10 cellular contexts compared by ENCODE assay signal in the genomic region with DNA sequence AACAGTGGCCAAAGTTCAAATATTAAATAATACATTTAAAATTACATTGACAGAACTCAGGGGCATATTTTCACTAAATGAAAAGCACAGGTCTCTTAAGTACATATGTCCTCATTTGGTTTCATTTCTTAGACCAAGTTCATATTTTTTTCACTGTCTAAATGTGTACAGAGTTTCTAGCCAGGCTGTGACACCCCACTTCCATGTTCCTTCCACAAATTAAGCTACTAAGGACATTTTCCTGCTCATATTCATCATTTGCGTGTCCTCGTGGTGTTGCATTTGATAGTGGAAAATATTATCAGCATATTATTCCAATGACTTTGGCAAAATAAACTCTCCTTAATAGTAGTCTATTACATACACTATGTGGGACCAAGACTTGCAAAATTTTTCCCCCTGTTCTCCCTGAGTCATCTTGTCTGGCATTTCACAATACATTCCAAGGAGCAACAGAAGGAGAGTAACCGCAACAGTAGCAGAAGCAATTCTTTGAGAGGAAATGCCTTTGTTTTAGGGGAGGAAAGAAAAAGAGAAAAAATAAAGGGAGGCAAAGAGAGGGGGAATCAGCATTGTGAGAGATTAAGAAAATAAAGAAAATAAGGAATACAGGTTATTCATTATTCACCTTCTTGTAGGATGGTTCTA.
DNase-seq lines count a peak whose midpoint lies in the region; ATAC-seq, FAIRE-seq and TF ChIP-seq lines count a peak whose summit lies in the region.
"Had no signal": no experiment of that assay in that cellular context is flagged by ENCODE, and none has a peak within 500 bp of the region (broad histone marks: within the 10 kb centered on the region; RNA-seq: fewer than 3 reads in every experiment).

No MANE protein-coding gene starts in this region.

- H4K91ac ChIP-seq in trophoblast cell (ENCODE audit: low read depth, low read length) = no peak overlapping the region

- H4K8ac ChIP-seq in trophoblast cell (ENCODE audit: low read depth, low read length) = no peak overlapping the region

- H3K4me3 Mint-ChIP-seq in Calu3 (ENCODE audit: low read depth, unreplicated experiment) = no peak overlapping the region
- H3K4me3 Mint-ChIP-seq: nephron had no signal

- no peak overlapping the region for H4K12ac ChIP-seq in trophoblast cell (ENCODE audit: low read depth, low read length)

- FAIRE-seq in RCC 7860 (lab: Jason Lieb, UNC) = peak; percentile 68

- H3K9me3 ChIP-seq in trophoblast cell (ENCODE audit: insufficient read depth, low read depth, low read length) = no peaks in the 10 kb centered on the region

- intact Hi-C loops in Calu3 (cut with micrococcal nuclease; ENCODE audit: unreplicated experiment) = loop anchor here (2.0 kb wide), 1 partner anchor 72 kb away; no protein-coding TSS in a partner anchor

- H2AK5ac ChIP-seq in trophoblast cell (ENCODE audit: low read length) = no peak overlapping the region

- no peak overlapping the region for H3K4ac ChIP-seq in trophoblast cell (ENCODE audit: low read depth, low read length)

- no peak overlapping the region for H3K18ac ChIP-seq in trophoblast cell (ENCODE audit: low read length)

- ATAC-seq in GM18909 (IDR thresholded peaks at IDR 0.05; ENCODE audit: poor library complexity, unreplicated experiment) = no peak

- no peak overlapping the region for H3K9ac ChIP-seq in trophoblast cell (ENCODE audit: low read length)

- H3K27me3 Mint-ChIP-seq in Calu3 (ENCODE audit: unreplicated experiment) = no peaks in the 10 kb centered on the region

- H3K4me3 ChIP-seq in fibroblast of mammary gland (ENCODE audit: control insufficient read depth, low read depth, low read length) = no peak overlapping the region
- H3K4me3 ChIP-seq in trophoblast cell (ENCODE audit: low read depth, low read length) = no peak overlapping the region

- no peak overlapping the region for H2AFZ ChIP-seq in trophoblast cell (ENCODE audit: insufficient read depth, low read length, poor library complexity)

- no peaks in the 10 kb centered on the region for H3K27me3 ChIP-seq in trophoblast cell (ENCODE audit: insufficient read depth, low read length)

- H3K4me1 Mint-ChIP-seq in Calu3 (ENCODE audit: low read depth, unreplicated experiment) = peaks cover 16% of the 10 kb centered on the region

- no TSS peak for BruUV-seq in Calu3 (replicated peaks; lab: Mats Ljungman, UMichigan)

- H2BK12ac ChIP-seq in trophoblast cell (ENCODE audit: low read length) = peak overlapping the region; percentile 49

- peak overlapping the region; percentile 89 for H3K27ac ChIP-seq in trophoblast cell (ENCODE audit: low read depth, low read length)

- no peaks in the 10 kb centered on the region for H3K9me3 Mint-ChIP-seq in Calu3 (ENCODE audit: low read depth, unreplicated experiment)
- H3K9me3 Mint-ChIP-seq: nephron had no signal

- no peak overlapping the region for H3K4me2 ChIP-seq in trophoblast cell (ENCODE audit: low read length)

- H3K79me1 ChIP-seq in trophoblast cell (ENCODE audit: low read length) = peaks cover 10% of the 10 kb centered on the region

- H3K14ac ChIP-seq in trophoblast cell (ENCODE audit: low read length) = no peak overlapping the region

- TF ChIP-seq CTCF in Calu3 (IDR thresholded peaks at IDR 0.05; ENCODE audit: unreplicated experiment) (no peak), fibroblast of mammary gland (conservative IDR thresholded peaks at IDR 0.05; ENCODE audit: control insufficient read depth, insufficient read depth, low read depth, low read length) (no peak)

- no peak overlapping the region for H2BK5ac ChIP-seq in trophoblast cell (ENCODE audit: low read depth, low read length, poor library complexity)

- no peak overlapping the region for H3K27ac Mint-ChIP-seq in Calu3 (ENCODE audit: unreplicated experiment)

- DNase-seq in Calu3 (peak; percentile 4), RCC 7860 (ENCODE audit: low spot score) (peak; percentile 13), fibroblast of mammary gland (ENCODE audit: low read depth) (peak; percentile 95), trophoblast cell (peak; percentile 10 to 33), NCI-H2107 treated with DMSO at 0.1 percent for 48 hours (lab: John Stamatoyannopoulos, UW; ENCODE audit: unreplicated experiment) (no peak)
- no peak for DNase-seq in activated effector memory CD4-positive, alpha-beta T cell treated with Interleukin-2 at 50 U/mL for 16 hours
- DNase-seq in activated CD4-positive, CD25-positive, alpha-beta regulatory T cell treated with anti-CD3 and anti-CD28 coated beads, Interleukin-2, amount 50 U/mL, for 72 hours = no peak
- DNase-seq: activated CD8-positive, alpha-beta memory T cell treated with anti-CD3 and anti-CD28 coated beads, Interleukin-2, amount 50 U/mL, for 48 hours had no signal

- no CpG with 5 or more reads among the region's 3 CpGs for WGBS in trophoblast cell (ENCODE audit: extremely low coverage, insufficient coverage, insufficient read length)

- H3K36me3 ChIP-seq in trophoblast cell (ENCODE audit: control insufficient read depth in 1 of 2, insufficient read depth in 2 of 2, low read length in 2 of 2) = no peaks in the 10 kb centered on the region

- H3K23ac ChIP-seq in trophoblast cell (ENCODE audit: low read length) = no peak overlapping the region

- H3K36me3 Mint-ChIP-seq in Calu3 (ENCODE audit: insufficient read depth, unreplicated experiment) = no peaks in the 10 kb centered on the region

- CTCF ChIA-PET in Calu3 (lab: Charles Lee) = no interaction called here

- no peaks in the 10 kb centered on the region for H3K79me2 ChIP-seq in trophoblast cell (ENCODE audit: control insufficient read depth, insufficient read depth, low read length, poor library complexity)

- no peak overlapping the region for H2BK120ac ChIP-seq in trophoblast cell (ENCODE audit: insufficient read depth, low read length, poor library complexity)

- peaks cover 0 to 3% of the 10 kb centered on the region in 2 experiments for H3K4me1 ChIP-seq in trophoblast cell (ENCODE audit: control insufficient read depth in 1 of 2, insufficient read depth in 2 of 2, low read length in 2 of 2)

Comparison
In these comparisons a context has a peak if more than half of its experiments do, and no peak if none do; other contexts are left out.
1. DNase-seq: peak in Calu3 (single experiment), RCC 7860 (single experiment), fibroblast of mammary gland (single experiment) and trophoblast cell (2 of 2); none in NCI-H2107 treated with DMSO at 0.1 percent for 48 hours (single experiment), activated effector memory CD4-positive, alpha-beta T cell treated with Interleukin-2 at 50 U/mL for 16 hours (single experiment) and activated CD4-positive, CD25-positive, alpha-beta regulatory T cell treated with anti-CD3 and anti-CD28 coated beads, Interleukin-2, amount 50 U/mL, for 72 hours (single experiment).